ENCODE assay signal across 14 cellular contexts in genomic region chr12:109255377-109255776, GRCh38. TPM values are rescaled to one million over a fixed set of nuclear protein-coding genes. Genes with fewer than 3 reads are reported as not detected.
DNase-seq lines count a peak whose midpoint lies in the region; TF ChIP-seq lines count a peak whose summit lies in the region.
"Had no signal": no experiment of that assay in that cellular context is flagged by ENCODE, and none has a peak within 500 bp of the region (broad histone marks: within the 10 kb centered on the region; RNA-seq: fewer than 3 reads in every experiment).

No MANE protein-coding gene starts in this region.

- H3K27ac Mint-ChIP-seq in MCF 10A (ENCODE audit: low read depth, unreplicated experiment): no peak overlapping the region
- H3K27ac Mint-ChIP-seq: activated naive CD4-positive, alpha-beta T cell treated with anti-CD3 and anti-CD28 coated beads, Interleukin-2, amount 50 U/mL, for 72 hours had no signal

- TF ChIP-seq CTCF in MCF 10A (IDR thresholded peaks at IDR 0.05; ENCODE audit: unreplicated experiment) (no peak), mammary epithelial cell (conservative IDR thresholded peaks at IDR 0.05 in 1 of 2, IDR thresholded peaks at IDR 0.05 in 1 of 2; ENCODE audit: extremely low read depth in 1 of 2, insufficient read depth in 1 of 2, low read depth in 1 of 2, low read length in 2 of 2) (peak in 1 of 2 donors; percentile 23)

- no peak overlapping the region for H3K4me3 Mint-ChIP-seq in MCF 10A (ENCODE audit: unreplicated experiment)

- peak; percentile 38 for DNase-seq in MCF 10A (ENCODE audit: unreplicated experiment)
- DNase-seq in mammary epithelial cell: no peak
- DNase-seq in SK-MEL-5 (ENCODE audit: low read depth, low spot score): peak; percentile 54
- peak; percentile 21 for DNase-seq in fibroblast of peridontal ligament (ENCODE audit: extremely low read depth)
- DNase-seq in neuronal stem cell (ENCODE audit: low spot score): no peak
- no peak for DNase-seq in Kasumi-1 (lab: John Stamatoyannopoulos, UW)
- DNase-seq in AG08396 (ENCODE audit: low spot score): no peak
- no peak for DNase-seq in hepatic stellate cell (ENCODE audit: low spot score)
- DNase-seq: activated CD4-positive, alpha-beta T cell treated with anti-CD3 and anti-CD28 coated beads, Interleukin-2, amount 50 U/mL, for 1 hour; upper lobe of right lung had no signal

- CTCF ChIA-PET in MCF 10A (lab: Yijun Ruan, JAX) (interaction anchor here (0.7 to 2.5 kb wide), 4 partner anchors 8 to 155 kb away, joined by 3 to 22 read pairs (median 7); no protein-coding TSS in a partner anchor), mammary epithelial cell (lab: Charles Lee; ENCODE audit: low non-redundant PET) (no interaction called here)

- intact Hi-C loops in MCF 10A (cut with micrococcal nuclease) (loop anchor here (2.0 kb wide), 1 partner anchor 143 kb away; no protein-coding TSS in a partner anchor), mammary epithelial cell (cut with micrococcal nuclease) (loop anchor here (1.0 kb wide), 1 partner anchor 121 kb away; no protein-coding TSS in a partner anchor)

- no peaks in the 10 kb centered on the region for H3K79me2 ChIP-seq in mammary epithelial cell (ENCODE audit: insufficient read depth, low read length)
- H3K79me2 ChIP-seq: parathyroid adenoma had no signal

- H4K91ac ChIP-seq in neuronal stem cell (ENCODE audit: low read depth, low read length, poor library complexity): no peak overlapping the region

- no peak overlapping the region for H3K14ac ChIP-seq in neuronal stem cell (ENCODE audit: low read length)

- H3K27ac ChIP-seq in mammary epithelial cell (ENCODE audit: insufficient read depth, low read depth, low read length): no peak overlapping the region
- H3K27ac ChIP-seq in neuronal stem cell (replicated peaks; ENCODE audit: low read length): no peak overlapping the region
- H3K27ac ChIP-seq: BLaER1, parathyroid adenoma, upper lobe of right lung had no signal

- H3K9me3 Mint-ChIP-seq in MCF 10A (ENCODE audit: unreplicated experiment): peaks cover 20% of the 10 kb centered on the region

- no peaks in the 10 kb centered on the region for H3K79me1 ChIP-seq in neuronal stem cell (ENCODE audit: low read depth, low read length)

- no peak overlapping the region for H3K23ac ChIP-seq in neuronal stem cell (ENCODE audit: low read depth, low read length, poor library complexity)

- dilution Hi-C loops in mammary epithelial cell (cut with HindIII; ENCODE audit: low sequenced_read_pairs): no loop called here

- H3K9me3 ChIP-seq in mammary epithelial cell (replicated peaks; ENCODE audit: insufficient read depth, low read length) (peaks cover 7% of the 10 kb centered on the region), neuronal stem cell (replicated peaks in 1 of 2; ENCODE audit: control insufficient read depth in 2 of 2, insufficient read depth in 1 of 2, low read depth in 1 of 2, low read length in 2 of 2) (peaks cover 6 to 13% of the 10 kb centered on the region in 2 donors)

- no peak overlapping the region for H3K18ac ChIP-seq in neuronal stem cell (ENCODE audit: low read length)

- H2BK15ac ChIP-seq in neuronal stem cell (ENCODE audit: low read length): no peak overlapping the region

- no peak overlapping the region for H4K8ac ChIP-seq in neuronal stem cell (ENCODE audit: low read depth, low read length)

- WGBS in mammary epithelial cell (ENCODE audit: low coverage, missing lambda C conversion rate): 90% methylated on average over 5 of the region's 5 CpGs
- no CpG with 5 or more reads among the region's 5 CpGs for WGBS in neuronal stem cell (ENCODE audit: extremely low coverage in 2 of 2, insufficient read length in 2 of 2, insufficient replicate concordance in 1 of 2), 2 donors

- BruUV-seq in MCF 10A (replicated peaks; lab: Mats Ljungman, UMichigan) (no TSS peak), mammary epithelial cell (replicated peaks; lab: Mats Ljungman, UMichigan) (no TSS peak)

- no peak overlapping the region for H2BK120ac ChIP-seq in neuronal stem cell (ENCODE audit: low read depth, low read length)

- H3K4me1 Mint-ChIP-seq in MCF 10A (ENCODE audit: insufficient read depth, unreplicated experiment): no peaks in the 10 kb centered on the region

- peaks cover 6% of the 10 kb centered on the region for H3K36me3 Mint-ChIP-seq in MCF 10A (ENCODE audit: insufficient read depth, unreplicated experiment)

- no peak overlapping the region for H2BK12ac ChIP-seq in neuronal stem cell (ENCODE audit: low read length)

- H3K36me3 ChIP-seq in mammary epithelial cell (ENCODE audit: insufficient read depth, low read length) (no peaks in the 10 kb centered on the region), neuronal stem cell (replicated peaks in 1 of 2; ENCODE audit: control insufficient read depth in 2 of 2, insufficient read depth in 2 of 2, low read length in 2 of 2) (no peaks in the 10 kb centered on the region)

- H2AFZ ChIP-seq in mammary epithelial cell (ENCODE audit: low read depth, low read length): no peak overlapping the region
- H2AFZ ChIP-seq in neuronal stem cell (ENCODE audit: low read length): no peak overlapping the region
- H2AFZ ChIP-seq: parathyroid adenoma had no signal

- H3K4me2 ChIP-seq in mammary epithelial cell (ENCODE audit: insufficient read depth, low read depth, low read length) (no peak overlapping the region), neuronal stem cell (ENCODE audit: insufficient read depth, low read length, poor library complexity, severe bottlenecking) (no peak overlapping the region)
- H3K4me2 ChIP-seq: BLaER1 had no signal

- POLR2A ChIA-PET in MCF 10A (lab: Yijun Ruan, JAX): no interaction called here

- in situ Hi-C loops in mammary epithelial cell (cut with MboI; ENCODE audit: low sequenced_read_pairs in 2 of 2): no loop called here
- in situ Hi-C loops in SK-MEL-5 (cut with HindIII; ENCODE audit: low pct_unique_long_range_greater_than_20kb, low sequenced_read_pairs): no loop called here

- H3K9ac ChIP-seq in mammary epithelial cell (ENCODE audit: insufficient read depth, low read length) (no peak overlapping the region), neuronal stem cell (ENCODE audit: low read depth, low read length, poor library complexity) (no peak overlapping the region)
- H3K9ac ChIP-seq: BLaER1, parathyroid adenoma had no signal

- no peaks in the 10 kb centered on the region for H4K20me1 ChIP-seq in mammary epithelial cell (ENCODE audit: insufficient read depth, low read length)
- H4K20me1 ChIP-seq: BLaER1 had no signal

- no peaks in the 10 kb centered on the region for H3K27me3 Mint-ChIP-seq in MCF 10A (ENCODE audit: insufficient read depth, unreplicated experiment)

- H3K4me1 ChIP-seq in mammary epithelial cell (ENCODE audit: insufficient read depth, low read length): no peaks in the 10 kb centered on the region
- H3K4me1 ChIP-seq in neuronal stem cell (ENCODE audit: control insufficient read depth in 2 of 2, insufficient read depth in 1 of 2, low read depth in 1 of 2, low read length in 2 of 2): no peaks in the 10 kb centered on the region
- H3K4me1 ChIP-seq: BLaER1, upper lobe of right lung had no signal

- no peak overlapping the region for H2AK5ac ChIP-seq in neuronal stem cell (ENCODE audit: low read depth, low read length)

- no peak overlapping the region for H2BK5ac ChIP-seq in neuronal stem cell (ENCODE audit: low read length)

- no peak overlapping the region for H3K4me3 ChIP-seq in mammary epithelial cell (replicated peaks in 1 of 3; ENCODE audit: insufficient read depth in 1 of 3, low read depth in 2 of 3, low read length in 3 of 3)
- no peak overlapping the region for H3K4me3 ChIP-seq in neuronal stem cell (ENCODE audit: low read length in 2 of 2)
- H3K4me3 ChIP-seq: BLaER1, upper lobe of right lung had no signal

- no peak overlapping the region for H3K4ac ChIP-seq in neuronal stem cell (ENCODE audit: low read length)

- no peaks in the 10 kb centered on the region for H3K27me3 ChIP-seq in mammary epithelial cell (ENCODE audit: insufficient read depth, low read length)
- no peaks in the 10 kb centered on the region for H3K27me3 ChIP-seq in neuronal stem cell (ENCODE audit: control insufficient read depth in 3 of 3, insufficient read depth in 3 of 3, low read depth in 1 of 3, low read length in 3 of 3)
- H3K27me3 ChIP-seq: BLaER1, upper lobe of right lung had no signal

RNA-seq across cellular contexts. Expression of gene FOXN4, which starts 53.7 kb away (rescaled TPM):
- total RNA-seq in MCF 10A (2022): not detected in 2 replicates
- total RNA-seq in mammary epithelial cell: not detected
- polyA plus RNA-seq in mammary epithelial cell: not detected
- not detected for polyA minus RNA-seq in mammary epithelial cell
- not detected in 2 replicates for total RNA-seq in SK-MEL-5 (2014; rRNA removed; shearing (Covaris generic))
- polyA plus RNA-seq in SK-MEL-5 (2015; cell fraction: cytosol; rRNA removed): 0.10 TPM in 1 of 2 replicates, not detected in the other
- polyA plus RNA-seq in SK-MEL-5 (2015; cell fraction: nucleus; rRNA removed): 0.22 and 0.51 TPM in 2 replicates
- polyA plus RNA-seq in neuronal stem cell (2013, experiment 1 of 2): 0.33 TPM
- polyA plus RNA-seq in neuronal stem cell (2013, experiment 2 of 2): 0.44 TPM
- total RNA-seq: activated naive CD4-positive, alpha-beta T cell treated with anti-CD3 and anti-CD28 coated beads, Interleukin-2, amount 50 U/mL, for 72 hours; LHCN-M2; upper lobe of right lung had no signal

Comparison
In these comparisons a context has a peak if more than half of its experiments do, and no peak if none do; other contexts are left out.
1. DNase-seq: peak in MCF 10A (single experiment), SK-MEL-5 (single experiment) and fibroblast of peridontal ligament (single experiment); none in mammary epithelial cell (single experiment), neuronal stem cell (single experiment), Kasumi-1 (0 of 2), AG08396 (single experiment) and hepatic stellate cell (single experiment).